ENCODE assay signal across 11 cellular contexts in the genomic region with DNA sequence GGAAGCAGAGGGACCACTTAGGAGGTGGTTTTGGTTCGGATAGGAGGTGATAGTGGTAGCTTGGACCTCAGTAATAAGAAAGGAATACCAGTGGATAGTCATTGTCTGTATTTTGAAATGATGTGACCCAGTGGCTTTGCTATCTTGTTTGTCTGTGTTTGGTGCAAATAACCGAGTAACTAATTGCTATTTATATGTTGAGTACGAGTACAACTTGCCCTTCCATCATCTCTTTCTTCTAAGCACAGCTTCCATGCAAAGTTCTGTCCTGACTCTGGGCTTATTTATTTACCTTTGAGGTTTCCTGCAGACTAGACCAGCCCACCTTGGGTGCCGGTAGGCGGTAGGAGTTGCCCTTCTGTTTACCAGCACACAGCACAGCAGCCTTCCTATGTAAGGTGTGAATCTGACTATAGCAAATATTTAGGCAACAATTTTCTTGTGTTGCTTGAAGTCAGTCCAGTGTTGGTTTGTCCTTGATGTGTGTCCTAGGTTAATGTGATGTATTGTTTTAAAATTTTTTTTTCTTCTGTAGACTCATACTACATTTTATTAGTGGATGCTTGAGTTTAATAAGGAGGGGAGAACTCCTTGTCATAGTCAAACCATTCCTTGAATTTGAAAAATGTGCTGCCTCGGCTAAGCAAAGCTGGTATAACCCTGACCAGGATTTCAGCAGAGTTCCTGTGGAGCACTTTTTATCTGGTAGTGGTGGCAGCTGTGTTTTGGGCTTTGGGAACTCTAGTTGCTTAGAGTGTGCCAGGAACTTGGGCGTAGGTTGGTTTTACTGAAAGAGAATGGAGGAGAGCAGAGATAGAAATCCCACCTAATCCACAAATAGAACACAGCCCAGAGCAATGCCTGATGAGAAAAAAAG. TPM values are rescaled to one million over a fixed set of nuclear protein-coding genes. Genes with fewer than 3 reads are reported as not detected.
DNase-seq lines count a peak whose midpoint lies in the region; ATAC-seq and TF ChIP-seq lines count a peak whose summit lies in the region.
"Had no signal": no experiment of that assay in that cellular context is flagged by ENCODE, and none has a peak within 500 bp of the region (broad histone marks: within the 10 kb centered on the region; RNA-seq: fewer than 3 reads in every experiment).

No MANE protein-coding gene starts in this region.

- H3K4me3 ChIP-seq in heart right ventricle = no peak overlapping the region
- no peak overlapping the region for H3K4me3 ChIP-seq in mesendoderm (ENCODE audit: low read length)
- H3K4me3 ChIP-seq in colonic mucosa = no peak overlapping the region
- H3K4me3 ChIP-seq: skin epidermis had no signal

- H3K27ac Mint-ChIP-seq in activated T-helper 2 cell treated with anti-CD3 and anti-CD28 coated beads, Interferon-gamma antibody, Interleukin-2, Interleukin-4, amounts not matched to agents 10 μg/mL and 5 μg/mL and 100 μg/mL, durations not matched to agents 14 hours and 24 hours and 36 hours = no peak overlapping the region

- H3K79me2 ChIP-seq in mesendoderm (ENCODE audit: control insufficient read depth, insufficient read depth, low read length) = peaks cover 53% of the 10 kb centered on the region

- H2BK15ac ChIP-seq in mesendoderm (replicated peaks; ENCODE audit: low read depth) = no peak overlapping the region

- H3K4me1 ChIP-seq in heart right ventricle (peaks cover 0 to 81% (median 52%) of the 10 kb centered on the region in 9 donors), mesendoderm (ENCODE audit: control insufficient read depth, low read depth, low read length) (peaks cover 13% of the 10 kb centered on the region), colonic mucosa (no peaks in the 10 kb centered on the region)

- H3K27ac ChIP-seq in heart right ventricle (peak overlapping the region; percentile 14 to 66 (median 58)), mesendoderm (ENCODE audit: low read depth, low read length) (peak overlapping the region; percentile 41), colonic mucosa (no peak overlapping the region)
- H3K27ac ChIP-seq: C4-2B, skin epidermis had no signal

- no peak overlapping the region for H2BK120ac ChIP-seq in mesendoderm (ENCODE audit: low read depth, low read length)

- peaks cover 0 to 4% (median 0%) of the 10 kb centered on the region in 9 donors for H3K36me3 ChIP-seq in heart right ventricle
- no peaks in the 10 kb centered on the region for H3K36me3 ChIP-seq in mesendoderm (ENCODE audit: control insufficient read depth, insufficient read depth, low read length)
- no peaks in the 10 kb centered on the region for H3K36me3 ChIP-seq in colonic mucosa

- no peak overlapping the region for H2AK5ac ChIP-seq in mesendoderm (ENCODE audit: low read length)

- no peak overlapping the region for H3K56ac ChIP-seq in mesendoderm (ENCODE audit: low read length)

- WGBS in heart right ventricle, 2 donors = 59 to 60% methylated on average over 7 of the region's 7 CpGs
- WGBS in mesendoderm (ENCODE audit: extremely low coverage, insufficient coverage, low lambda C conversion rate) = no CpG with 5 or more reads among the region's 7 CpGs

- ATAC-seq in heart right ventricle = peak in 3 of 8 donors; percentile 40 to 63 (median 41)
- no peak for ATAC-seq in Right ventricle myocardium inferior
- no peak for ATAC-seq in HG03457 (IDR thresholded peaks at IDR 0.05; ENCODE audit: unreplicated experiment)
- no peak for ATAC-seq in GM19455 (IDR thresholded peaks at IDR 0.05; ENCODE audit: unreplicated experiment)

- peaks cover 10% of the 10 kb centered on the region for H3K79me1 ChIP-seq in mesendoderm (ENCODE audit: low read length)

- no peak overlapping the region for H3K4me3 Mint-ChIP-seq in activated T-helper 2 cell treated with anti-CD3 and anti-CD28 coated beads, Interferon-gamma antibody, Interleukin-2, Interleukin-4, amounts not matched to agents 10 μg/mL and 5 μg/mL and 100 μg/mL, durations not matched to agents 14 hours and 24 hours and 36 hours (ENCODE audit: low read depth)

- H3K18ac ChIP-seq in mesendoderm (ENCODE audit: low read length) = no peak overlapping the region

- H4K8ac ChIP-seq in mesendoderm (ENCODE audit: low read depth, low read length) = no peak overlapping the region

- H3K27me3 Mint-ChIP-seq in activated T-helper 2 cell treated with anti-CD3 and anti-CD28 coated beads, Interferon-gamma antibody, Interleukin-2, Interleukin-4, amounts not matched to agents 10 μg/mL and 5 μg/mL and 100 μg/mL, durations not matched to agents 14 hours and 24 hours and 36 hours (ENCODE audit: low read depth) = no peaks in the 10 kb centered on the region

- H2BK5ac ChIP-seq in mesendoderm (ENCODE audit: low read length) = no peak overlapping the region

- H3K9me3 Mint-ChIP-seq in activated T-helper 2 cell treated with anti-CD3 and anti-CD28 coated beads, Interferon-gamma antibody, Interleukin-2, Interleukin-4, amounts not matched to agents 10 μg/mL and 5 μg/mL and 100 μg/mL, durations not matched to agents 14 hours and 24 hours and 36 hours = no peaks in the 10 kb centered on the region

- H3K9ac ChIP-seq in mesendoderm (ENCODE audit: low read length) = peak overlapping the region; percentile 8
- H3K9ac ChIP-seq in colonic mucosa (ENCODE audit: low read depth in 2 of 2, low read length in 2 of 2) = no peak overlapping the region

- H4K5ac ChIP-seq in mesendoderm (ENCODE audit: low read length) = no peak overlapping the region

- no peak overlapping the region for H3K4ac ChIP-seq in mesendoderm (ENCODE audit: low read depth, low read length)

- intact Hi-C loops in heart right ventricle (cut with DNase I) = loop anchor here in 4 of 10 donors (5.0 to 10.0 kb wide), 6 partner anchors 35 to 155 kb away; a partner anchor contains a TSS
- intact Hi-C loops in Right ventricle myocardium inferior (cut with DNase I) = no loop called here
- intact Hi-C loops in activated T-helper 2 cell treated with anti-CD3 and anti-CD28 coated beads, Interferon-gamma antibody, Interleukin-2, Interleukin-4, amounts not matched to agents 10 μg/mL and 5 μg/mL and 100 μg/mL, durations not matched to agents 14 hours and 24 hours and 36 hours (cut with micrococcal nuclease) = no loop called here
- intact Hi-C loops in colonic mucosa (cut with DNase I) = no loop called here

- no peak overlapping the region for H3K23ac ChIP-seq in mesendoderm (ENCODE audit: low read length)

- peaks cover 29% of the 10 kb centered on the region for H3K4me1 Mint-ChIP-seq in activated T-helper 2 cell treated with anti-CD3 and anti-CD28 coated beads, Interferon-gamma antibody, Interleukin-2, Interleukin-4, amounts not matched to agents 10 μg/mL and 5 μg/mL and 100 μg/mL, durations not matched to agents 14 hours and 24 hours and 36 hours (ENCODE audit: low read depth)

- H3K4me2 ChIP-seq in mesendoderm (ENCODE audit: low read length) = no peak overlapping the region

- TF ChIP-seq CTCF in heart right ventricle (IDR thresholded peaks at IDR 0.05) (no peak), colonic mucosa (IDR thresholded peaks at IDR 0.05) (no peak)

- H3K27me3 ChIP-seq in heart right ventricle (no peaks in the 10 kb centered on the region), mesendoderm (ENCODE audit: insufficient read depth, low read length, poor library complexity) (no peaks in the 10 kb centered on the region), colonic mucosa (no peaks in the 10 kb centered on the region)

- H3K9me3 ChIP-seq in heart right ventricle (no peaks in the 10 kb centered on the region), colonic mucosa (no peaks in the 10 kb centered on the region)

- H3K36me3 Mint-ChIP-seq in activated T-helper 2 cell treated with anti-CD3 and anti-CD28 coated beads, Interferon-gamma antibody, Interleukin-2, Interleukin-4, amounts not matched to agents 10 μg/mL and 5 μg/mL and 100 μg/mL, durations not matched to agents 14 hours and 24 hours and 36 hours (ENCODE audit: low read depth) = peaks cover 3% of the 10 kb centered on the region

- DNase-seq in heart right ventricle (no peak), Right ventricle myocardium inferior (ENCODE audit: missing footprints) (no peak), astrocyte of the hippocampus (ENCODE audit: low read depth, low spot score) (peak; percentile 72), mesendoderm (peak; percentile 85), colonic mucosa (no peak)
- DNase-seq in activated T-helper 2 cell treated with anti-CD3 and anti-CD28 coated beads, Interferon-gamma antibody, Interleukin-2, Interleukin-4, amounts not matched to agents 10 μg/mL and 5 μg/mL and 100 μg/mL, durations not matched to agents 14 hours and 24 hours and 36 hours (ENCODE audit: low spot score) = no peak

RNA-seq across cellular contexts. Expression of a gene that starts 21.9 kb away (rescaled TPM):
- total RNA-seq in heart right ventricle (1 to 10 TPM in 1 of 10 donors, under 1 TPM in 7, not detected in 2; 0.55 to 1.0 (median 0.87) TPM), Right ventricle myocardium inferior (0.38 TPM), colonic mucosa (under 1 TPM in 1 of 2 donors, not detected in 1; 0.91 TPM)
- polyA plus RNA-seq in heart right ventricle = 1 to 10 TPM; 1.2 to 1.6 TPM
- not detected for polyA plus RNA-seq in mesendoderm (2013, experiment 1 of 2)
- polyA plus RNA-seq in mesendoderm (2013, experiment 2 of 2) = not detected
- not detected in 2 replicates for total RNA-seq in activated T-helper 2 cell treated with anti-CD3 and anti-CD28 coated beads, Interferon-gamma antibody, Interleukin-2, Interleukin-4, amounts not matched to agents 10 μg/mL and 5 μg/mL and 100 μg/mL, durations not matched to agents 14 hours and 24 hours and 36 hours
- total RNA-seq: kidney epithelial cell had no signal

Comparison
In these comparisons a context has a peak if more than half of its experiments do, and no peak if none do; other contexts are left out.
1. DNase-seq: peak in astrocyte of the hippocampus (single experiment) and mesendoderm (single experiment); none in heart right ventricle (0 of 2), Right ventricle myocardium inferior (single experiment), activated T-helper 2 cell treated with anti-CD3 and anti-CD28 coated beads, Interferon-gamma antibody, Interleukin-2, Interleukin-4, amounts not matched to agents 10 μg/mL and 5 μg/mL and 100 μg/mL, durations not matched to agents 14 hours and 24 hours and 36 hours (single experiment) and colonic mucosa (single experiment).